1 cellular context compared by ENCODE assay signal in genomic region chr1:77954521-77954920, GRCh38.
TF ChIP-seq lines count a peak whose summit lies in the region.

No MANE protein-coding gene starts in this region.

TF ChIP-seq in IMR-90, 13 proteins besides CTCF, POLR2A, EP300 and RAD21:
- TF ChIP-seq FOS (IDR thresholded peaks at IDR 0.05; ENCODE audit: low read depth, low read length): no peak
- no peak for TF ChIP-seq BHLHE40 (IDR thresholded peaks at IDR 0.05; ENCODE audit: low read depth, low read length)
- no peak for TF ChIP-seq CEBPB (IDR thresholded peaks at IDR 0.05; ENCODE audit: low read depth, low read length)
- TF ChIP-seq MAFK (IDR thresholded peaks at IDR 0.05; ENCODE audit: low read depth, low read length): no peak
- no peak for TF ChIP-seq CHD1 (IDR thresholded peaks at IDR 0.05; ENCODE audit: low read depth, low read length)
- no peak for TF ChIP-seq ELK1 (IDR thresholded peaks at IDR 0.05; ENCODE audit: borderline replicate concordance, low read depth, low read length)
- no peak for TF ChIP-seq RCOR1 (IDR thresholded peaks at IDR 0.05; ENCODE audit: insufficient replicate concordance, low read length)
- no peak for TF ChIP-seq MXI1 (IDR thresholded peaks at IDR 0.05; ENCODE audit: borderline replicate concordance, low read depth, low read length)
